ENCODE assay signal across 16 cellular contexts in the genomic region with DNA sequence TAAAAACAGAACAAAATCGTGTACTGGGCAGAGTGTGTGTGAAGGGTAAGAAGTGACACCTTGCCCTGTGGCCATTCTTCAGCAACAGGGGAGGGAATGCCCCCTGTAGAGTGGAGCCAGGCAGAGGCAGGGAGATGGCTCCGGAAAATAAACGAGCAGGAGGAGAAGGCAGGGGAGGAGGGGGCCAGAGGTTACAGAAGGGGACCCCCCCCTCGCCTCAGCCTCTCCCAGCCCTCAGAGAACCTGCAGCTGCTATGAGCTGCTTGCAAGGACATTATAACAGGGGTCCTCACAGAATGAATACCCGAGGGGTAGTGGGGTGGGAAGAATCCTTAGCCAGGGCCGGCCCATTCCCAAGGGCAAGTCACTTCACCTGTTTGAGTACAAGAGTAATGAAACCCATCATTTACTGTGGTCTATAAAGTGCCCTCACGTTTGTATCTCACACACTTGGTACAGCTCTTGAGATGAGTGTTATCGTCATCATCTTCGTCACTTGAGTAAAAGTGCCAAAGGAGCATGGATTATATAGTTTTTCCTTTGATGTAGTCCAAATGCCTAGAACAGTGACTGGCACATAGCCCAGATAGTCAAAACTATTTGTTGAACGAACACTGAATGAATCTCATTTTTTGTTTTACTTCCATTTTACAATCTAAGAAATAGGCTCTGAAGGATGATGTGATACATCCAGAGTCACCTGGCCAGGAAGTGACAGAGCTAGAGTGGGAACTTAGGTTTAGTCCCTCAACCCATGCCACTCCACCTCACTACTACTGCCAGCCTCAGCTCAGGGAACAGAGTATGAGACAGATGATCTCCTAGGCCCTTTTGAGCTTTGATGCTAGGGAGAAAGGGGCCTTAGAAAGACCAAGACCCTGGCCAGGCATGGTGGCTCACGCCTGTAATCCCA. TPM values are rescaled to one million over a fixed set of nuclear protein-coding genes. Genes with fewer than 3 reads are reported as not detected.
DNase-seq lines count a peak whose midpoint lies in the region; ATAC-seq, FAIRE-seq and TF ChIP-seq lines count a peak whose summit lies in the region.
"Had no signal": no experiment of that assay in that cellular context is flagged by ENCODE, and none has a peak within 500 bp of the region (broad histone marks: within the 10 kb centered on the region; RNA-seq: fewer than 3 reads in every experiment).

No MANE protein-coding gene starts in this region.

- H3K9me1 ChIP-seq in endothelial cell of umbilical vein (replicated peaks; ENCODE audit: control insufficient read depth, extremely low read depth, insufficient read depth, low read length), result no peaks in the 10 kb centered on the region

- no peak for ATAC-seq in CD4-positive, alpha-beta T cell (ENCODE audit: poor library complexity)
- no peak for ATAC-seq in GM19467 (IDR thresholded peaks at IDR 0.05; ENCODE audit: unreplicated experiment)

- H3K4me3 ChIP-seq in MM.1S (ENCODE audit: low read length) (peak overlapping the region; percentile 28), endothelial cell of umbilical vein (replicated peaks in 1 of 3; ENCODE audit: insufficient read depth in 1 of 3, low read depth in 1 of 3, low read length in 3 of 3) (no peak overlapping the region), sigmoid colon (no peak overlapping the region)
- H3K4me3 ChIP-seq: SK-N-MC had no signal

- H3K36me3 Mint-ChIP-seq in CD4-positive, alpha-beta T cell (ENCODE audit: low read depth), result no peaks in the 10 kb centered on the region
- H3K36me3 Mint-ChIP-seq: memory B cell had no signal

- TF ChIP-seq CTCF in CD4-positive, alpha-beta T cell (IDR thresholded peaks at IDR 0.05), result no peak
- TF ChIP-seq CTCF in MM.1S (IDR thresholded peaks at IDR 0.05; ENCODE audit: low read length) (no peak), endothelial cell of umbilical vein (IDR thresholded peaks at IDR 0.05; ENCODE audit: extremely low read depth in 1 of 2, insufficient read depth in 1 of 2, low read depth in 1 of 2, low read length in 2 of 2) (no peak), sigmoid colon (IDR thresholded peaks at IDR 0.05) (no peak)

- CTCF ChIA-PET in CD4-positive, alpha-beta T cell (lab: Charles Lee), result no interaction called here
- CTCF ChIA-PET in endothelial cell of umbilical vein (lab: Charles Lee), result interaction anchor here (0.7 to 1.8 kb wide), 4 partner anchors 15 to 1678 kb away, joined by 3 to 5 read pairs (median 4); no protein-coding TSS in a partner anchor

- H3K27me3 Mint-ChIP-seq in CD4-positive, alpha-beta T cell, result no peaks in the 10 kb centered on the region

- H3K79me2 ChIP-seq in MM.1S (ENCODE audit: low read length) (no peaks in the 10 kb centered on the region), endothelial cell of umbilical vein (ENCODE audit: control insufficient read depth, insufficient read depth, low read length) (no peaks in the 10 kb centered on the region)

- peaks cover 39% of the 10 kb centered on the region for H3F3A ChIP-seq in MM.1S (ENCODE audit: insufficient read depth, low read length)

- peak overlapping the region; percentile 57 for H3K4me3 Mint-ChIP-seq in CD4-positive, alpha-beta T cell
- H3K4me3 Mint-ChIP-seq: activated T-helper 1 cell treated with anti-CD3 and anti-CD28 coated beads, Interleukin-12 subunit alpha, Interleukin-12 subunit beta, Interleukin-2, Interleukin-4 antibody, amounts not matched to agents 30 ng/mL and 10 ng/mL and 1 ng/mL, durations not matched to agents 14 hours and 24 hours and 36 hours; memory B cell had no signal

- FAIRE-seq in endothelial cell of umbilical vein (lab: Jason Lieb, UNC), result peak; percentile 53

- H4K20me1 ChIP-seq in MM.1S (ENCODE audit: insufficient read depth, low read length) (no peaks in the 10 kb centered on the region), endothelial cell of umbilical vein (replicated peaks; ENCODE audit: control insufficient read depth, extremely low read depth, insufficient read depth, low read length) (no peaks in the 10 kb centered on the region)

- H3K36me3 ChIP-seq in MM.1S (replicated peaks; ENCODE audit: insufficient read depth, low read length) (no peaks in the 10 kb centered on the region), endothelial cell of umbilical vein (ENCODE audit: control insufficient read depth in 2 of 2, extremely low read depth in 1 of 2, insufficient read depth in 2 of 2, low read length in 2 of 2) (no peaks in the 10 kb centered on the region), sigmoid colon (no peaks in the 10 kb centered on the region)

- no peaks in the 10 kb centered on the region for H3K9me3 ChIP-seq in CD4-positive, alpha-beta T cell (ENCODE audit: control insufficient read depth, low read length)
- H3K9me3 ChIP-seq in MM.1S (replicated peaks; ENCODE audit: insufficient read depth, low read length) (no peaks in the 10 kb centered on the region), endothelial cell of umbilical vein (replicated peaks; ENCODE audit: control insufficient read depth, insufficient read depth, low read length) (no peaks in the 10 kb centered on the region), sigmoid colon (no peaks in the 10 kb centered on the region)

- TF ChIP-seq EP300 in sigmoid colon (IDR thresholded peaks at IDR 0.05), result peak in 2 of 4 donors; percentile 22 to 81

- POLR2A ChIA-PET in CD4-positive, alpha-beta T cell (lab: Charles Lee), result interaction anchor here (0.7 to 1.2 kb wide), 5 partner anchors 19 to 33 kb away, joined by 3 to 6 read pairs (median 4); a partner anchor contains a TSS
- POLR2A ChIA-PET in endothelial cell of umbilical vein (lab: Charles Lee), result no interaction called here

- no peaks in the 10 kb centered on the region for H3K9me3 Mint-ChIP-seq in CD4-positive, alpha-beta T cell
- H3K9me3 Mint-ChIP-seq: activated T-helper 1 cell treated with anti-CD3 and anti-CD28 coated beads, Interleukin-12 subunit alpha, Interleukin-12 subunit beta, Interleukin-2, Interleukin-4 antibody, amounts not matched to agents 30 ng/mL and 10 ng/mL and 1 ng/mL, durations not matched to agents 14 hours and 24 hours and 36 hours; memory B cell had no signal

- TF ChIP-seq POLR2A in endothelial cell of umbilical vein (IDR thresholded peaks at IDR 0.05; ENCODE audit: low read depth, low read length), result no peak
- TF ChIP-seq POLR2A in sigmoid colon (IDR thresholded peaks at IDR 0.05), result no peak

- peaks cover 26% of the 10 kb centered on the region for H3K4me1 Mint-ChIP-seq in CD4-positive, alpha-beta T cell (ENCODE audit: low read depth)

- WGBS in sigmoid colon, 2 donors, result 29 to 58% methylated on average over 11 of the region's 11 CpGs

- peak overlapping the region; percentile 9 for H2AFZ ChIP-seq in MM.1S (ENCODE audit: low read length)
- H2AFZ ChIP-seq in endothelial cell of umbilical vein (ENCODE audit: low read depth, low read length), result no peak overlapping the region

- H3K9me2 ChIP-seq in MM.1S (replicated peaks; ENCODE audit: insufficient read depth, low read length), result no peaks in the 10 kb centered on the region

- intact Hi-C loops in CD4-positive, alpha-beta T cell (cut with DNase I, micrococcal nuclease), result no loop called here
- intact Hi-C loops in endothelial cell of umbilical vein (cut with micrococcal nuclease), result no loop called here
- intact Hi-C loops in sigmoid colon (cut with DNase I), result loop anchor here (2.0 kb wide), 1 partner anchor 18 kb away; a partner anchor contains a TSS

- H3K4me1 ChIP-seq in MM.1S (ENCODE audit: low read length) (peaks cover 44% of the 10 kb centered on the region), endothelial cell of umbilical vein (ENCODE audit: control insufficient read depth, extremely low read depth, insufficient read depth, low read length) (peaks cover 18% of the 10 kb centered on the region), sigmoid colon (peaks cover 0 to 27% (median 16%) of the 10 kb centered on the region in 4 donors)

- no TSS peak for BruUV-seq in endothelial cell of umbilical vein (replicated peaks; lab: Mats Ljungman, UMichigan)

- peak overlapping the region; percentile 82 for H3K27ac Mint-ChIP-seq in CD4-positive, alpha-beta T cell
- H3K27ac Mint-ChIP-seq: activated T-helper 1 cell treated with anti-CD3 and anti-CD28 coated beads, Interleukin-12 subunit alpha, Interleukin-12 subunit beta, Interleukin-2, Interleukin-4 antibody, amounts not matched to agents 30 ng/mL and 10 ng/mL and 1 ng/mL, durations not matched to agents 14 hours and 24 hours and 36 hours; memory B cell had no signal

- DNase-seq in CD4-positive, alpha-beta T cell, result no peak
- peak; percentile 66 for DNase-seq in MM.1S
- no peak for DNase-seq in endothelial cell of umbilical vein (ENCODE audit: low read depth, low spot score)
- no peak for DNase-seq in sigmoid colon
- no peak for DNase-seq in NCI-H446 treated with DMSO at 0.1 percent for 48 hours (lab: John Stamatoyannopoulos, UW)
- no peak for DNase-seq in glomerular visceral epithelial cell (ENCODE audit: extremely low spot score)
- DNase-seq: hippocampal formation; KBM-7; NCI-H1694; NK-92 treated with Interleukin-12 subunit alpha and Interleukin-12 subunit beta, amount 100 ng/mL, for 24 hours; stimulated activated CD4-positive, alpha-beta T cell treated with anti-CD3 and anti-CD28 coated beads, Interleukin-4, amount 100 ng/mL, for 4 hours; stimulated activated naive CD4-positive, alpha-beta T cell treated with Interleukin-2 at 50 U/mL for 16 hours had no signal

- peak overlapping the region; percentile 76 for H3K4me2 ChIP-seq in MM.1S (ENCODE audit: low read depth, low read length)
- no peak overlapping the region for H3K4me2 ChIP-seq in endothelial cell of umbilical vein (ENCODE audit: insufficient read depth, low read length)

- dilution Hi-C loops in endothelial cell of umbilical vein (cut with MboI; ENCODE audit: extremely low pct_ligation_motif_present, low sequenced_read_pairs), result no loop called here

- H3K9ac ChIP-seq in MM.1S (ENCODE audit: low read length) (peak overlapping the region; percentile 77), endothelial cell of umbilical vein (replicated peaks; ENCODE audit: extremely low read depth, insufficient read depth, low read length) (no peak overlapping the region)

- no peaks in the 10 kb centered on the region for H3K27me3 ChIP-seq in CD4-positive, alpha-beta T cell (ENCODE audit: control insufficient read depth, insufficient read depth, low read length)
- H3K27me3 ChIP-seq in MM.1S (replicated peaks; ENCODE audit: insufficient read depth, low read length) (no peaks in the 10 kb centered on the region), endothelial cell of umbilical vein (ENCODE audit: control insufficient read depth in 2 of 2, insufficient read depth in 2 of 2, low read length in 2 of 2) (peaks cover 0 to 1% of the 10 kb centered on the region in 2 experiments), sigmoid colon (no peaks in the 10 kb centered on the region)

- H3K27ac ChIP-seq in CD4-positive, alpha-beta T cell (ENCODE audit: low read depth, low read length), result no peak overlapping the region
- H3K27ac ChIP-seq in MM.1S (ENCODE audit: low read length) (peak overlapping the region; percentile 96), endothelial cell of umbilical vein (ENCODE audit: insufficient read depth, low read depth, low read length) (no peak overlapping the region), sigmoid colon (peak overlapping the region; percentile 39 to 98 (median 94))
- H3K27ac ChIP-seq: SK-N-MC had no signal

RNA-seq across cellular contexts. Expression of a gene that starts 14.5 kb away (rescaled TPM):
- total RNA-seq in CD4-positive, alpha-beta T cell, result 1 to 10 TPM; 1.1 to 2.0 TPM
- 0.18 TPM in 1 of 2 replicates, not detected in the other for total RNA-seq in endothelial cell of umbilical vein
- polyA plus RNA-seq in endothelial cell of umbilical vein, result 0.12 and 0.14 TPM in 2 replicates
- polyA plus RNA-seq in endothelial cell of umbilical vein (2011; cell fraction: cytosol; rRNA removed), result 0.03 TPM in 2 replicates
- 0.24 and 0.40 TPM in 2 replicates for polyA plus RNA-seq in endothelial cell of umbilical vein (2011; cell fraction: nucleus; rRNA removed)
- 0.24 TPM in 1 of 2 replicates, not detected in the other for polyA plus RNA-seq in endothelial cell of umbilical vein (2012)
- polyA minus RNA-seq in endothelial cell of umbilical vein, result not detected in 2 replicates
- 3.2 TPM for polyA minus RNA-seq in endothelial cell of umbilical vein (2011; cell fraction: cytosol; rRNA and poly(A)+ RNA removed)
- not detected in 2 replicates for polyA minus RNA-seq in endothelial cell of umbilical vein (2011; cell fraction: nucleus; rRNA and poly(A)+ RNA removed)
- 1 to 10 TPM in 3 of 4 donors, under 1 TPM in 1; 0.82 to 7.2 (median 1.1) TPM for total RNA-seq in sigmoid colon
- 100 to 1,000 TPM in 1 of 3 donors, 10 to 100 TPM in 2; 51.1 to 169 (median 53.5) TPM for polyA plus RNA-seq in sigmoid colon

RNA-seq across cellular contexts. Expression of a gene that starts 19.0 kb away (rescaled TPM):
- total RNA-seq in CD4-positive, alpha-beta T cell, result 10 to 100 TPM; 16.3 to 19.2 TPM
- total RNA-seq in endothelial cell of umbilical vein, result 84.0 and 98.2 TPM in 2 replicates
- polyA plus RNA-seq in endothelial cell of umbilical vein, result 86.5 and 92.9 TPM in 2 replicates
- 83.7 and 84.0 TPM in 2 replicates for polyA plus RNA-seq in endothelial cell of umbilical vein (2011; cell fraction: cytosol; rRNA removed)
- polyA plus RNA-seq in endothelial cell of umbilical vein (2011; cell fraction: nucleus; rRNA removed), result 63.0 and 68.9 TPM in 2 replicates
- polyA plus RNA-seq in endothelial cell of umbilical vein (2012), result 101 and 108 TPM in 2 replicates
- 91.7 and 97.9 TPM in 2 replicates for polyA minus RNA-seq in endothelial cell of umbilical vein
- 65.3 TPM for polyA minus RNA-seq in endothelial cell of umbilical vein (2011; cell fraction: cytosol; rRNA and poly(A)+ RNA removed)
- 58.5 and 60.2 TPM in 2 replicates for polyA minus RNA-seq in endothelial cell of umbilical vein (2011; cell fraction: nucleus; rRNA and poly(A)+ RNA removed)
- 100 to 1,000 TPM; 135 to 191 (median 176) TPM for total RNA-seq in sigmoid colon
- 100 to 1,000 TPM in 1 of 3 donors, 10 to 100 TPM in 2; 31.7 to 107 (median 74.5) TPM for polyA plus RNA-seq in sigmoid colon

RNA-seq across cellular contexts. Expression of a gene that starts 23.1 kb away (rescaled TPM):
- under 1 TPM; 0.38 to 0.67 TPM for total RNA-seq in CD4-positive, alpha-beta T cell
- total RNA-seq in endothelial cell of umbilical vein (84.1 and 102 TPM in 2 replicates), sigmoid colon (100 to 1,000 TPM in 3 of 4 donors, 10 to 100 TPM in 1; 85.2 to 200 (median 125) TPM)
- polyA plus RNA-seq in endothelial cell of umbilical vein (70.7 and 82.2 TPM in 2 replicates), sigmoid colon (10 to 100 TPM; 36.3 to 85.2 (median 37.8) TPM)
- 46.4 and 59.5 TPM in 2 replicates for polyA plus RNA-seq in endothelial cell of umbilical vein (2011; cell fraction: cytosol; rRNA removed)
- 47.3 TPM in 2 replicates for polyA plus RNA-seq in endothelial cell of umbilical vein (2011; cell fraction: nucleus; rRNA removed)
- 66.7 and 93.7 TPM in 2 replicates for polyA plus RNA-seq in endothelial cell of umbilical vein (2012)
- 15.6 and 26.2 TPM in 2 replicates for polyA minus RNA-seq in endothelial cell of umbilical vein
- polyA minus RNA-seq in endothelial cell of umbilical vein (2011; cell fraction: cytosol; rRNA and poly(A)+ RNA removed), result 33.2 TPM
- polyA minus RNA-seq in endothelial cell of umbilical vein (2011; cell fraction: nucleus; rRNA and poly(A)+ RNA removed), result 17.9 and 21.2 TPM in 2 replicates

RNA-seq across cellular contexts. Expression of a gene that starts 50.4 kb away (rescaled TPM):
- total RNA-seq in CD4-positive, alpha-beta T cell, result not detected
- 0.48 TPM in 1 of 2 replicates, not detected in the other for total RNA-seq in endothelial cell of umbilical vein
- 0.11 and 0.12 TPM in 2 replicates for polyA plus RNA-seq in endothelial cell of umbilical vein
- polyA plus RNA-seq in endothelial cell of umbilical vein (2011; cell fraction: cytosol; rRNA removed), result 0.09 and 0.79 TPM in 2 replicates
- polyA plus RNA-seq in endothelial cell of umbilical vein (2011; cell fraction: nucleus; rRNA removed), result 0.04 TPM in 1 of 2 replicates, not detected in the other
- polyA plus RNA-seq in endothelial cell of umbilical vein (2012), result 0.14 and 0.50 TPM in 2 replicates
- polyA minus RNA-seq in endothelial cell of umbilical vein, result not detected in 2 replicates
- polyA minus RNA-seq in endothelial cell of umbilical vein (2011; cell fraction: cytosol; rRNA and poly(A)+ RNA removed), result not detected
- polyA minus RNA-seq in endothelial cell of umbilical vein (2011; cell fraction: nucleus; rRNA and poly(A)+ RNA removed), result not detected in 2 replicates
- 1 to 10 TPM in 1 of 4 donors, under 1 TPM in 1, not detected in 2; 0.99 to 2.5 TPM for total RNA-seq in sigmoid colon
- 100 to 1,000 TPM in 1 of 3 donors, 10 to 100 TPM in 2; 61.3 to 146 (median 93.6) TPM for polyA plus RNA-seq in sigmoid colon
- total RNA-seq: activated T-helper 1 cell treated with anti-CD3 and anti-CD28 coated beads, Interleukin-12 subunit alpha, Interleukin-12 subunit beta, Interleukin-2, Interleukin-4 antibody, amounts not matched to agents 30 ng/mL and 10 ng/mL and 1 ng/mL, durations not matched to agents 14 hours and 24 hours and 36 hours had no signal

Comparison
In these comparisons a context has a peak if more than half of its experiments do, and no peak if none do; other contexts are left out.
1. H3K27ac ChIP-seq: peak in MM.1S (single experiment) and sigmoid colon (4 of 4); none in CD4-positive, alpha-beta T cell (single experiment) and endothelial cell of umbilical vein (single experiment).
2. RNA of a gene that starts 23.1 kb away (total RNA-seq): 85.2 to 200 TPM in sigmoid colon and 84.1 to 102 TPM in endothelial cell of umbilical vein; 0.38 to 0.67 TPM in CD4-positive, alpha-beta T cell; every median in the first group is over 10 times any median in the second.